ENCODE assay signal across 19 cellular contexts in genomic region chr14:64194404-64194803, GRCh38.
DNase-seq lines count a peak whose midpoint lies in the region; ATAC-seq and TF ChIP-seq lines count a peak whose summit lies in the region.
"Had no signal": no experiment of that assay in that cellular context is flagged by ENCODE, and none has a peak within 500 bp of the region (broad histone marks: within the 10 kb centered on the region; RNA-seq: fewer than 3 reads in every experiment).

No MANE protein-coding gene starts in this region.

- WGBS in psoas muscle, 3 donors = 62 to 84% (median 64%) methylated on average over 3 of the region's 3 CpGs

- H3K27me3 Mint-ChIP-seq in activated T-cell treated with anti-CD3 and anti-CD28 coated beads, Interleukin-2, amount 50 U/mL, for 24 hours = no peaks in the 10 kb centered on the region
- H3K27me3 Mint-ChIP-seq in central memory CD8-positive, alpha-beta T cell = no peaks in the 10 kb centered on the region

- no peaks in the 10 kb centered on the region for H3F3A ChIP-seq in Loucy (ENCODE audit: low read depth)

- H3K27me3 ChIP-seq in Loucy (ENCODE audit: insufficient read depth, low read length, poor library complexity, severe bottlenecking) (no peaks in the 10 kb centered on the region), psoas muscle (ENCODE audit: insufficient read depth in 3 of 3, low read length in 2 of 3) (no peaks in the 10 kb centered on the region)

- H3K79me2 ChIP-seq in Loucy (ENCODE audit: insufficient read depth, low read length) = no peaks in the 10 kb centered on the region

- no peaks in the 10 kb centered on the region for H3K9me3 Mint-ChIP-seq in activated T-cell treated with anti-CD3 and anti-CD28 coated beads, Interleukin-2, amount 50 U/mL, for 24 hours
- H3K9me3 Mint-ChIP-seq in central memory CD8-positive, alpha-beta T cell = no peaks in the 10 kb centered on the region
- H3K9me3 Mint-ChIP-seq: activated T-cell treated with anti-CD3 and anti-CD28 coated beads, Interleukin-2, amount 50 U/mL, for 4 hours; dendritic cell treated with granulocyte-macrophage colony-stimulating factor and Interleukin-4, amounts not matched to agents 40 ng/mL and 50 ng/mL, for 4 days had no signal

- DNase-seq in activated T-cell treated with anti-CD3 and anti-CD28 coated beads, Interleukin-2, amount 50 U/mL, for 24 hours = no peak
- no peak for DNase-seq in activated T-cell treated with anti-CD3 and anti-CD28 coated beads, Interleukin-2, amount 50 U/mL, for 1 hour
- DNase-seq in central memory CD8-positive, alpha-beta T cell (ENCODE audit: low spot score in 2 of 2) = no peak
- DNase-seq in psoas muscle (no peak), ecto neural progenitor cell (ENCODE audit: low spot score) (no peak)
- DNase-seq: activated T-cell treated with anti-CD3 and anti-CD28 coated beads, Interleukin-2, amount 50 U/mL, for 4 hours; hypothalamus; NCI-H1436; NCI-H345; stimulated activated CD4-positive, alpha-beta T cell treated with anti-CD3 and anti-CD28 coated beads, Interleukin-4, amount 100 ng/mL, for 1 hour; SW 1271 had no signal

- no peak overlapping the region for H3K4me3 ChIP-seq in Loucy (ENCODE audit: low read length, poor library complexity, severe bottlenecking)
- no peak overlapping the region for H3K4me3 ChIP-seq in psoas muscle
- H3K4me3 ChIP-seq: left lung had no signal

- intact Hi-C loops in psoas muscle (cut with DNase I) = no loop called here

- peak overlapping the region; percentile 2 for H3K9ac ChIP-seq in Loucy (ENCODE audit: low read depth, low read length, poor library complexity, severe bottlenecking)

- peaks cover 53% of the 10 kb centered on the region for H3K36me3 Mint-ChIP-seq in activated T-cell treated with anti-CD3 and anti-CD28 coated beads, Interleukin-2, amount 50 U/mL, for 24 hours (ENCODE audit: low read depth)
- H3K36me3 Mint-ChIP-seq in central memory CD8-positive, alpha-beta T cell (ENCODE audit: insufficient read depth) = peaks cover 35% of the 10 kb centered on the region

- H3K9me3 ChIP-seq in Loucy (ENCODE audit: insufficient read depth, low read depth, low read length) (no peaks in the 10 kb centered on the region), psoas muscle (no peaks in the 10 kb centered on the region)
- H3K9me3 ChIP-seq: left lung had no signal

- TF ChIP-seq CTCF in Loucy (conservative IDR thresholded peaks at IDR 0.05; ENCODE audit: low read length) (no peak), psoas muscle (IDR thresholded peaks at IDR 0.05) (no peak)

- H2AFZ ChIP-seq in Loucy (ENCODE audit: low read length) = no peak overlapping the region

- no peak for ATAC-seq in central memory CD8-positive, alpha-beta T cell (replicated peaks; ENCODE audit: extremely low read depth, poor library complexity, severe bottlenecking)
- ATAC-seq in psoas muscle (no peak), HG03196 (IDR thresholded peaks at IDR 0.05; ENCODE audit: unreplicated experiment) (no peak), GM21390 (IDR thresholded peaks at IDR 0.05; ENCODE audit: unreplicated experiment) (no peak)
- ATAC-seq: activated CD4-positive, CD25-positive, alpha-beta regulatory T cell treated with anti-CD3 and anti-CD28 coated beads, Interleukin-2, amount 50 U/mL, for 24 hours; activated T-cell treated with anti-CD3 and anti-CD28 coated beads, Interleukin-2, amount 50 U/mL, for 4 hours; Panc1; sciatic nerve had no signal

- H3K4me1 ChIP-seq in Loucy (ENCODE audit: insufficient read depth, low read length, poor library complexity, severe bottlenecking) (peaks cover 20% of the 10 kb centered on the region), psoas muscle (peaks cover 33% of the 10 kb centered on the region)

- H3K27ac ChIP-seq in psoas muscle = peak overlapping the region; percentile 59
- H3K27ac ChIP-seq: left lung had no signal

- peaks cover 37% of the 10 kb centered on the region for H3K4me1 Mint-ChIP-seq in activated T-cell treated with anti-CD3 and anti-CD28 coated beads, Interleukin-2, amount 50 U/mL, for 24 hours (ENCODE audit: low read depth)
- H3K4me1 Mint-ChIP-seq in central memory CD8-positive, alpha-beta T cell = peaks cover 34% of the 10 kb centered on the region

- no peak overlapping the region for H3K4me2 ChIP-seq in Loucy (ENCODE audit: low read depth, low read length, poor library complexity, severe bottlenecking)

- H3K4me3 Mint-ChIP-seq in activated T-cell treated with anti-CD3 and anti-CD28 coated beads, Interleukin-2, amount 50 U/mL, for 24 hours = no peak overlapping the region
- H3K4me3 Mint-ChIP-seq in central memory CD8-positive, alpha-beta T cell = no peak overlapping the region
- H3K4me3 Mint-ChIP-seq: dendritic cell treated with granulocyte-macrophage colony-stimulating factor and Interleukin-4, amounts not matched to agents 40 ng/mL and 50 ng/mL, for 4 days had no signal

- H3K27ac Mint-ChIP-seq in activated T-cell treated with anti-CD3 and anti-CD28 coated beads, Interleukin-2, amount 50 U/mL, for 24 hours = peak overlapping the region; percentile 42
- peak overlapping the region; percentile 64 for H3K27ac Mint-ChIP-seq in central memory CD8-positive, alpha-beta T cell (ENCODE audit: low read depth)
- H3K27ac Mint-ChIP-seq: dendritic cell treated with granulocyte-macrophage colony-stimulating factor and Interleukin-4, amounts not matched to agents 40 ng/mL and 50 ng/mL, for 4 days had no signal

- H3K36me3 ChIP-seq in Loucy (ENCODE audit: insufficient read depth, low read length) (peaks cover 7% of the 10 kb centered on the region; the same call in 1 of the 2 replicates), psoas muscle (ENCODE audit: insufficient read depth in 1 of 2, low read depth in 1 of 2) (peaks cover 0 to 32% of the 10 kb centered on the region in 2 donors)

- H3K9me2 ChIP-seq in Loucy (replicated peaks; ENCODE audit: low read depth, low read length) = no peaks in the 10 kb centered on the region

- H4K20me1 ChIP-seq in Loucy (ENCODE audit: insufficient read depth, low read length, poor library complexity, severe bottlenecking) = no peaks in the 10 kb centered on the region
